Comparison of ENCODE assay signal across 20 cellular contexts in genomic region chr1:117621316-117621715, GRCh38. TPM values are rescaled to one million over a fixed set of nuclear protein-coding genes. Genes with fewer than 3 reads are reported as not detected.
"Had no signal": no experiment of that assay in that cellular context is flagged by ENCODE, and none has a peak within 500 bp of the region (broad histone marks: within the 10 kb centered on the region; RNA-seq: fewer than 3 reads in every experiment).

No MANE protein-coding gene starts in this region.

- H3K9me3 ChIP-seq: esophagus squamous epithelium, ovary, right lobe of liver, testis, tibial nerve, upper lobe of right lung, vagina had no signal

- ATAC-seq: left colon; naive thymus-derived CD4-positive, alpha-beta T cell; right lobe of liver; stimulated activated effector memory CD8-positive, alpha-beta T cell treated with anti-CD3 and anti-CD28 coated beads, Interleukin-12 subunit alpha, Interleukin-12 subunit beta, amount 100 ng/mL, for 72 hours; stimulated activated naive CD8-positive, alpha-beta T cell treated with anti-CD3 and anti-CD28 coated beads, Interleukin-15, amount 100 ng/mL, for 72 hours; upper lobe of right lung had no signal

- H3K4me3 Mint-ChIP-seq: naive thymus-derived CD4-positive, alpha-beta T cell; neural crest cell; stimulated activated naive CD8-positive, alpha-beta T cell treated with anti-CD3 and anti-CD28 coated beads, Interleukin-15, amount 100 ng/mL, for 72 hours had no signal

- DNase-seq: esophagus squamous epithelium; foreskin fibroblast; kidney; left colon; mesendoderm; naive thymus-derived CD4-positive, alpha-beta T cell; ovary; retina; right lobe of liver; stimulated activated CD4-positive, alpha-beta T cell treated with anti-CD3 and anti-CD28 coated beads, Interleukin-4, amount 100 ng/mL, for 1 hour; stimulated activated CD8-positive, alpha-beta memory T cell treated with anti-CD3 and anti-CD28 coated beads, Interleukin-4, amount 100 ng/mL, for 48 hours; stimulated activated naive CD8-positive, alpha-beta T cell treated with anti-CD3 and anti-CD28 coated beads, Interleukin-15, amount 100 ng/mL, for 72 hours; testis; upper lobe of right lung had no signal

- FAIRE-seq: kidney had no signal

- H3K4me1 ChIP-seq: esophagus squamous epithelium, right lobe of liver, testis, tibial nerve, upper lobe of right lung, vagina had no signal

- H3K4me1 Mint-ChIP-seq: neural crest cell had no signal

- H3K27me3 ChIP-seq: ovary, right lobe of liver, testis, tibial nerve, upper lobe of right lung, vagina had no signal

- H3K4me3 ChIP-seq: esophagus squamous epithelium, ovary, right lobe of liver, testis, tibial nerve, upper lobe of right lung, vagina had no signal

- H3K27ac Mint-ChIP-seq: naive thymus-derived CD4-positive, alpha-beta T cell; progenitor cell of endocrine pancreas; stimulated activated naive CD8-positive, alpha-beta T cell treated with anti-CD3 and anti-CD28 coated beads, Interleukin-15, amount 100 ng/mL, for 72 hours had no signal

- H3K27ac ChIP-seq: esophagus squamous epithelium, ovary, right lobe of liver, testis, tibial nerve, upper lobe of right lung, vagina had no signal

- H3K36me3 ChIP-seq: ovary, right lobe of liver had no signal

- H3K9me3 Mint-ChIP-seq: naive thymus-derived CD4-positive, alpha-beta T cell; neural crest cell; stimulated activated effector memory CD8-positive, alpha-beta T cell treated with anti-CD3 and anti-CD28 coated beads, Interleukin-12 subunit alpha, Interleukin-12 subunit beta, amount 100 ng/mL, for 72 hours; stimulated activated naive CD8-positive, alpha-beta T cell treated with anti-CD3 and anti-CD28 coated beads, Interleukin-15, amount 100 ng/mL, for 72 hours had no signal

- H3K27me3 Mint-ChIP-seq: progenitor cell of endocrine pancreas had no signal

RNA-seq across cellular contexts. Expression of gene TENT5C, which starts 15.5 kb away (rescaled TPM):
- total RNA-seq: epithelial cell of proximal tubule had no signal
